In genomic region chr4:127505203-127505602, GRCh38 we compare ENCODE assay signal across 11 cellular contexts.
DNase-seq lines count a peak whose midpoint lies in the region; ATAC-seq and TF ChIP-seq lines count a peak whose summit lies in the region.
"Had no signal": no experiment of that assay in that cellular context is flagged by ENCODE, and none has a peak within 500 bp of the region (broad histone marks: within the 10 kb centered on the region; RNA-seq: fewer than 3 reads in every experiment).

No MANE protein-coding gene starts in this region.

- TF ChIP-seq CTCF in retinal pigment epithelial cell (conservative IDR thresholded peaks at IDR 0.05; ENCODE audit: low read depth, low read length) (no peak), H9 (conservative IDR thresholded peaks at IDR 0.05) (no peak), Peyer's patch (IDR thresholded peaks at IDR 0.05) (no peak)

- no peak overlapping the region for H3K23ac ChIP-seq in H9 (ENCODE audit: insufficient read length, low read depth, low read length)

- H3K9ac ChIP-seq in H9 (ENCODE audit: extremely low read depth, insufficient read length, low read length), result no peak overlapping the region

- H3K9me3 ChIP-seq in H9 (ENCODE audit: control insufficient read depth, low read depth, low read length), result no peaks in the 10 kb centered on the region
- H3K9me3 ChIP-seq in Peyer's patch, result no peaks in the 10 kb centered on the region

- H3K23me2 ChIP-seq in H9 (ENCODE audit: insufficient read length, low read depth, low read length, poor library complexity, severe bottlenecking), result no peaks in the 10 kb centered on the region

- no peak overlapping the region for H2BK15ac ChIP-seq in H9 (ENCODE audit: low read depth, low read length)

- H3K9me3 Mint-ChIP-seq in H9, result no peaks in the 10 kb centered on the region
- H3K9me3 Mint-ChIP-seq: activated CD4-positive, alpha-beta memory T cell treated with anti-CD3 and anti-CD28 coated beads, Interleukin-2, amount 10 ng/mL, durations not matched to agents 7 days and 5 days had no signal

- ATAC-seq in HG02642 (IDR thresholded peaks at IDR 0.05; ENCODE audit: poor library complexity, unreplicated experiment), result no peak

- H3K56ac ChIP-seq in H9 (ENCODE audit: insufficient read length, low read depth, low read length), result no peak overlapping the region

- H3K27me3 ChIP-seq in H9 (ENCODE audit: insufficient read depth, low read length) (no peaks in the 10 kb centered on the region), Peyer's patch (no peaks in the 10 kb centered on the region)

- no peak overlapping the region for H2BK120ac ChIP-seq in H9 (ENCODE audit: low read depth, low read length, poor library complexity, severe bottlenecking)

- WGBS in H9 (ENCODE audit: extremely low coverage, insufficient read length, low lambda C conversion rate), result no CpG with 5 or more reads among the region's 1 CpG

- H2BK5ac ChIP-seq in H9 (ENCODE audit: insufficient read length, low read length), result no peak overlapping the region

- H3T11ph ChIP-seq in H9 (ENCODE audit: low read length), result no peak overlapping the region

- no peak overlapping the region for H3K14ac ChIP-seq in H9 (ENCODE audit: insufficient read depth, low read length)

- no peaks in the 10 kb centered on the region for H3K36me3 ChIP-seq in Peyer's patch

- no peak overlapping the region for H4K8ac ChIP-seq in H9 (replicated peaks; ENCODE audit: insufficient read length, low read depth, low read length)

- no peak overlapping the region for H3K18ac ChIP-seq in H9 (ENCODE audit: insufficient read length, low read depth, low read length)

- no peak overlapping the region for H2BK12ac ChIP-seq in H9 (ENCODE audit: insufficient read length, low read depth, low read length)

- peak overlapping the region in 1 of 3 experiments; percentile 18; a peak in 1 of 7 replicates for H3K27ac Mint-ChIP-seq in H9
- H3K27ac Mint-ChIP-seq: activated CD4-positive, alpha-beta memory T cell treated with anti-CD3 and anti-CD28 coated beads, Interleukin-2, amount 10 ng/mL, durations not matched to agents 7 days and 5 days had no signal

- no peak overlapping the region for H4K91ac ChIP-seq in H9 (ENCODE audit: insufficient read length, low read depth, low read length)

- no peak overlapping the region for H3K4ac ChIP-seq in H9 (ENCODE audit: low read depth, low read length)

- H4K20me1 ChIP-seq in H9 (ENCODE audit: control insufficient read depth, insufficient read depth, insufficient read length), result no peaks in the 10 kb centered on the region

- no peak overlapping the region for H3K4me3 ChIP-seq in retinal pigment epithelial cell (ENCODE audit: low read length)
- no peak overlapping the region for H3K4me3 ChIP-seq in Peyer's patch

- H3K4me3 Mint-ChIP-seq in H9, result no peak overlapping the region
- H3K4me3 Mint-ChIP-seq: activated CD4-positive, alpha-beta memory T cell treated with anti-CD3 and anti-CD28 coated beads, Interleukin-2, amount 10 ng/mL, durations not matched to agents 7 days and 5 days had no signal

- H3K4me1 Mint-ChIP-seq in H9, result peaks cover 28 to 29% of the 10 kb centered on the region in 2 experiments
- H3K4me1 Mint-ChIP-seq: activated CD4-positive, alpha-beta memory T cell treated with anti-CD3 and anti-CD28 coated beads, Interleukin-2, amount 10 ng/mL, durations not matched to agents 7 days and 5 days had no signal

- H3K4me1 ChIP-seq in H9 (ENCODE audit: insufficient read depth, low read length), result peaks cover 6% of the 10 kb centered on the region; the same call in 1 of the 2 replicates
- H3K4me1 ChIP-seq in Peyer's patch, result no peaks in the 10 kb centered on the region

- H3K79me2 ChIP-seq in H9 (ENCODE audit: insufficient read depth, low read length), result no peaks in the 10 kb centered on the region

- no peak overlapping the region for H2AK5ac ChIP-seq in H9 (ENCODE audit: insufficient read length, low read length)

- H3K4me2 ChIP-seq in H9 (ENCODE audit: insufficient read depth, insufficient read length, low read length), result no peak overlapping the region

- H2BK20ac ChIP-seq in H9 (ENCODE audit: low read depth, low read length, poor library complexity, severe bottlenecking), result no peak overlapping the region

- H3K36me3 Mint-ChIP-seq in H9 (ENCODE audit: insufficient read depth in 1 of 3, low read depth in 3 of 3), result no peaks in the 10 kb centered on the region

- DNase-seq in HCEC 1CT (peak; percentile 24), RPMI8226 (peak; percentile 16), fibroblast of gingiva (ENCODE audit: low read depth) (peak; percentile 84), retinal pigment epithelial cell (ENCODE audit: low read depth) (peak; percentile 85), H9 (no peak), Peyer's patch (no peak)
- DNase-seq in stimulated activated CD4-positive, alpha-beta T cell treated with anti-CD3 and anti-CD28 coated beads, Interleukin-4, amount 100 ng/mL, for 24 hours, result no peak
- DNase-seq: activated CD4-positive, alpha-beta memory T cell treated with anti-CD3 and anti-CD28 coated beads, Interleukin-2, amount 10 ng/mL, durations not matched to agents 7 days and 5 days; NCI-H187 treated with DMSO at 0.1 percent for 48 hours; stimulated activated CD4-positive, alpha-beta T cell treated with anti-CD3 and anti-CD28 coated beads, Interleukin-2, amount 100 ng/mL, for 24 hours had no signal

- H2AFZ ChIP-seq in H9 (ENCODE audit: low read length), result no peak overlapping the region

- H3K27ac ChIP-seq in H9 (ENCODE audit: insufficient read length, low read depth, low read length) (no peak overlapping the region), Peyer's patch (no peak overlapping the region)

- no peaks in the 10 kb centered on the region for H3K27me3 Mint-ChIP-seq in H9 (ENCODE audit: low read depth)
- H3K27me3 Mint-ChIP-seq: activated CD4-positive, alpha-beta memory T cell treated with anti-CD3 and anti-CD28 coated beads, Interleukin-2, amount 10 ng/mL, durations not matched to agents 7 days and 5 days had no signal

- no peaks in the 10 kb centered on the region for H3K79me1 ChIP-seq in H9 (ENCODE audit: insufficient read depth, low read depth, low read length, poor library complexity, severe bottlenecking)

- H4K5ac ChIP-seq in H9 (ENCODE audit: insufficient read length, low read depth, low read length), result no peak overlapping the region

- TF ChIP-seq POLR2A in Peyer's patch (IDR thresholded peaks at IDR 0.05), result no peak

Comparison
In these comparisons a context has a peak if more than half of its experiments do, and no peak if none do; other contexts are left out.
1. DNase-seq: peak in HCEC 1CT (single experiment), RPMI8226 (single experiment), fibroblast of gingiva (single experiment) and retinal pigment epithelial cell (single experiment); none in H9 (single experiment), Peyer's patch (0 of 3) and stimulated activated CD4-positive, alpha-beta T cell treated with anti-CD3 and anti-CD28 coated beads, Interleukin-4, amount 100 ng/mL, for 24 hours (single experiment).